In genomic region chr3:12286927-12287726, GRCh38 we compare ENCODE assay signal across 9 cellular contexts. TPM values are rescaled to one million over a fixed set of nuclear protein-coding genes. Genes with fewer than 3 reads are reported as not detected.
DNase-seq lines count a peak whose midpoint lies in the region; ATAC-seq, FAIRE-seq and TF ChIP-seq lines count a peak whose summit lies in the region.
"Had no signal": no experiment of that assay in that cellular context is flagged by ENCODE, and none has a peak within 500 bp of the region (broad histone marks: within the 10 kb centered on the region; RNA-seq: fewer than 3 reads in every experiment).

No MANE protein-coding gene starts in this region.

- no TSS peak for BruUV-seq in K562 (replicated peaks; lab: Mats Ljungman, UMichigan)

- H3K4me3 ChIP-seq in ACC112 (ENCODE audit: low read depth, low read length): peak overlapping the region; percentile 73
- peak overlapping the region; percentile 57 for H3K4me3 ChIP-seq in HEK293 (ENCODE audit: low read depth, low read length)
- no peak overlapping the region for H3K4me3 ChIP-seq in K562
- peak overlapping the region; percentile 43 to 71 for H3K4me3 ChIP-seq in testis

- no peak for TF ChIP-seq POLR2A in K562 (conservative IDR thresholded peaks at IDR 0.05)
- no peak for TF ChIP-seq POLR2A in testis (IDR thresholded peaks at IDR 0.05)

- H3K4me1 ChIP-seq in ACC112 (ENCODE audit: control insufficient read depth, insufficient read depth, low read length, unreplicated experiment) (peaks cover 11% of the 10 kb centered on the region), HEK293 (ENCODE audit: control insufficient read depth, insufficient read depth, low read length) (peaks cover 9% of the 10 kb centered on the region), K562 (replicated peaks in 1 of 2; ENCODE audit: control insufficient read depth in 2 of 2, insufficient read depth in 2 of 2, low read length in 2 of 2) (peaks cover 0 to 6% of the 10 kb centered on the region in 2 experiments; a peak in 1 of 5 replicates), testis (no peaks in the 10 kb centered on the region)

- H2AFZ ChIP-seq in ACC112 (ENCODE audit: low read length, unreplicated experiment): peak overlapping the region; percentile 2
- H2AFZ ChIP-seq in K562 (ENCODE audit: low read depth, low read length): no peak overlapping the region

- ATAC-seq in K562: no peak
- peak; percentile 22 for ATAC-seq in left colon
- ATAC-seq in GM21723 (IDR thresholded peaks at IDR 0.05; ENCODE audit: unreplicated experiment): no peak

- no peaks in the 10 kb centered on the region for H3K9me1 ChIP-seq in K562 (ENCODE audit: control insufficient read depth, insufficient read depth, low read length)

- FAIRE-seq in K562 (lab: Jason Lieb, UNC): no peak
- FAIRE-seq: GM18507 had no signal

- H3K4me2 ChIP-seq in K562 (ENCODE audit: insufficient read depth, low read length): no peak overlapping the region

- no peaks in the 10 kb centered on the region for H4K20me1 ChIP-seq in K562 (replicated peaks; ENCODE audit: control insufficient read depth, insufficient read depth, low read length)

- in situ Hi-C loops in K562 (cut with MboI): no loop called here

- H3K9ac ChIP-seq in K562 (ENCODE audit: insufficient read depth in 1 of 2, low read depth in 2 of 2, low read length in 2 of 2): no peak overlapping the region

- H3K27ac ChIP-seq in ACC112 (ENCODE audit: low read depth, low read length) (no peak overlapping the region), HEK293 (ENCODE audit: extremely low read depth, low read depth, low read length) (peak overlapping the region; percentile 59; the same call in 1 of the 2 replicates), K562 (ENCODE audit: extremely low read depth, low read depth, low read length) (no peak overlapping the region), testis (peak overlapping the region in 1 of 2 donors; percentile 64)

- H3K79me2 ChIP-seq in ACC112 (ENCODE audit: control insufficient read depth, insufficient read depth, low read length, unreplicated experiment) (peaks cover 38% of the 10 kb centered on the region), K562 (ENCODE audit: control insufficient read depth, insufficient read depth, low read length) (no peaks in the 10 kb centered on the region)

- H3K36me3 ChIP-seq in ACC112 (ENCODE audit: insufficient read depth, low read length) (no peaks in the 10 kb centered on the region), HEK293 (ENCODE audit: control insufficient read depth in 2 of 2, insufficient read depth in 1 of 2, low read length in 2 of 2) (no peaks in the 10 kb centered on the region), K562 (ENCODE audit: control insufficient read depth, insufficient read depth, low read length) (no peaks in the 10 kb centered on the region), testis (ENCODE audit: low read depth, missing control alignments) (no peaks in the 10 kb centered on the region)

- intact Hi-C loops in K562 (cut with micrococcal nuclease): no loop called here
- intact Hi-C loops in left colon (cut with DNase I, micrococcal nuclease): no loop called here
- intact Hi-C loops in testis (cut with DNase I; ENCODE audit: low total_unique reads): no loop called here

- peak; percentile 52 for TF ChIP-seq CTCF in HEK293 (tag by site-specific recombination; IDR thresholded peaks at IDR 0.05)
- no peak for TF ChIP-seq CTCF in K562 (IDR thresholded peaks at IDR 0.05 in 2 of 3, conservative IDR thresholded peaks at IDR 0.05 in 1 of 3; ENCODE audit: insufficient read depth in 2 of 3, low read depth in 1 of 3, low read length in 3 of 3)
- no peak for TF ChIP-seq CTCF in testis (IDR thresholded peaks at IDR 0.05)

- DNase-seq in K562 (ENCODE audit: extremely low read depth in 1 of 4, low spot score in 3 of 4) (no peak), left colon (peak; percentile 52 to 63), testis (no peak), MV-4-11 (lab: John Stamatoyannopoulos, UW) (no peak), DMS114 treated with DMSO at 0.1 percent for 48 hours (lab: John Stamatoyannopoulos, UW; ENCODE audit: unreplicated experiment) (no peak)

- 30% methylated on average over 26 of the region's 33 CpGs for WGBS in K562 (ENCODE audit: insufficient coverage, low coverage, missing lambda C conversion rate)
- 13 to 19% methylated on average over 25 to 31 of the region's 33 CpGs for WGBS in testis, 2 donors

- TF ChIP-seq RAD21 in K562 (CRISPR knock-in tag; conservative IDR thresholded peaks at IDR 0.05 in 1 of 2, IDR thresholded peaks at IDR 0.05 in 1 of 2): no peak

- POLR2A ChIA-PET in HEK293 (lab: Yijun Ruan, JAX): no interaction called here
- POLR2A ChIA-PET in K562 (lab: Yijun Ruan, JAX): no interaction called here

- no peaks in the 10 kb centered on the region for H3K9me3 ChIP-seq in HEK293 (ENCODE audit: control insufficient read depth, insufficient read depth, low read depth, low read length)
- H3K9me3 ChIP-seq in K562 (replicated peaks; ENCODE audit: control insufficient read depth, insufficient read depth, low read depth, low read length): no peaks in the 10 kb centered on the region
- no peaks in the 10 kb centered on the region for H3K9me3 ChIP-seq in testis

- H3K27me3 ChIP-seq in ACC112 (ENCODE audit: insufficient read depth, low read length) (no peaks in the 10 kb centered on the region), K562 (ENCODE audit: control insufficient read depth in 2 of 2, insufficient read depth in 2 of 2, low read length in 2 of 2) (peaks cover 0 to 4% of the 10 kb centered on the region in 2 experiments; a peak in 2 of 5 replicates), testis (no peaks in the 10 kb centered on the region)

- CTCF ChIA-PET in HEK293 (lab: Yijun Ruan, JAX): interaction anchor here (0.6 to 0.8 kb wide), 4 partner anchors 24 to 325 kb away, joined by 3 to 6 read pairs (median 4); no protein-coding TSS in a partner anchor
- CTCF ChIA-PET in K562 (lab: Yijun Ruan, JAX; ENCODE audit: low intra/inter-chr PET ratio): no interaction called here

- no peak for TF ChIP-seq EP300 in K562 (IDR thresholded peaks at IDR 0.05; ENCODE audit: low read length)

TF ChIP-seq in HEK293, 187 proteins besides CTCF, POLR2A, EP300 and RAD21 (continues in another document):
- TF ChIP-seq SP7 (tag by site-specific recombination; IDR thresholded peaks at IDR 0.05): no peak
- TF ChIP-seq ZNF221 (tag by site-specific recombination; IDR thresholded peaks at IDR 0.05; ENCODE audit: borderline replicate concordance): no peak
- no peak for TF ChIP-seq ZNF404 (tag by site-specific recombination; IDR thresholded peaks at IDR 0.05)

TF ChIP-seq in K562, 482 proteins besides CTCF, POLR2A, EP300 and RAD21:
- TF ChIP-seq ZNF639 (CRISPR knock-in tag; conservative IDR thresholded peaks at IDR 0.05 in 1 of 2, IDR thresholded peaks at IDR 0.05 in 1 of 2) (no peak), ZKSCAN1 (IDR thresholded peaks at IDR 0.05; ENCODE audit: low read depth, low read length) (0 out of 2 replicates have a peak, but pooled peaks have one; percentile 16)

RNA-seq across cellular contexts. Expression of gene PPARG, which starts 1.7 kb away (rescaled TPM):
- total RNA-seq in K562 (2011; cell fraction: chromatin; rRNA removed; ENCODE audit: low replicate concordance): not detected in 2 replicates
- total RNA-seq in K562 (2011; cell fraction: nucleolus; rRNA removed): not detected in 2 replicates
- not detected in 2 replicates for total RNA-seq in K562 (2011; cell fraction: nucleoplasm; rRNA removed)
- not detected in 2 replicates for total RNA-seq in K562 (2014; rRNA removed)
- not detected in 2 replicates for total RNA-seq in K562 (2014; rRNA removed; fragmentation: Illumina TruSeq; extraction: Trizol)
- not detected in 2 replicates for total RNA-seq in K562 (2015; rRNA removed; fragmentation: Illumina TruSeq; extraction: Trizol)
- total RNA-seq in K562 (2021): 0.38 TPM in 1 of 2 replicates, not detected in the other
- not detected in 2 replicates for polyA plus RNA-seq in K562 (2011; rRNA removed)
- not detected in 2 replicates for polyA plus RNA-seq in K562 (2011; cell fraction: cytosol; rRNA removed)
- polyA plus RNA-seq in K562 (2011; cell fraction: nucleus; rRNA removed): not detected in 2 replicates
- 0.21 TPM in 1 of 2 replicates, not detected in the other for polyA plus RNA-seq in K562 (2012)
- not detected in 2 replicates for polyA plus RNA-seq in K562 (2014; fragmentation: Illumina TruSeq; extraction: Trizol)
- not detected for polyA plus RNA-seq in K562 (2014; fragmentation: Nextera tagmentation; extraction: Ambion mirVana)
- polyA plus RNA-seq in K562 (2014; rRNA removed): not detected in 2 replicates
- polyA minus RNA-seq in K562 (2011; rRNA and poly(A)+ RNA removed): not detected in 2 replicates
- polyA minus RNA-seq in K562 (2011; cell fraction: cytosol; rRNA and poly(A)+ RNA removed): not detected in 2 replicates
- polyA minus RNA-seq in K562 (2011; cell fraction: nucleus; rRNA and poly(A)+ RNA removed): 0.13 TPM in 1 of 2 replicates, not detected in the other
- 100 to 1,000 TPM in 1 of 2 donors, 10 to 100 TPM in 1; 91.2 to 143 TPM for total RNA-seq in left colon
- 10 to 100 TPM; 17.6 to 18.7 TPM for total RNA-seq in testis
- 12.1 TPM for polyA plus RNA-seq in testis (ENCODE audit: insufficient read depth, low read depth, low replicate concordance)

Comparison
In these comparisons a context has a peak if more than half of its experiments do, and no peak if none do; other contexts are left out.
1. DNase-seq: peak in left colon (2 of 2); none in K562 (0 of 4), testis (single experiment), MV-4-11 (single experiment) and DMS114 treated with DMSO at 0.1 percent for 48 hours (single experiment).
2. RNA of gene PPARG, which starts 1.7 kb away (total RNA-seq): 91.2 to 143 TPM in left colon and 17.6 to 18.7 TPM in testis; 0.38 TPM in K562; every median in the first group is over 10 times any median in the second.